ENCODE assay signal across 1 cellular context in the genomic region with DNA sequence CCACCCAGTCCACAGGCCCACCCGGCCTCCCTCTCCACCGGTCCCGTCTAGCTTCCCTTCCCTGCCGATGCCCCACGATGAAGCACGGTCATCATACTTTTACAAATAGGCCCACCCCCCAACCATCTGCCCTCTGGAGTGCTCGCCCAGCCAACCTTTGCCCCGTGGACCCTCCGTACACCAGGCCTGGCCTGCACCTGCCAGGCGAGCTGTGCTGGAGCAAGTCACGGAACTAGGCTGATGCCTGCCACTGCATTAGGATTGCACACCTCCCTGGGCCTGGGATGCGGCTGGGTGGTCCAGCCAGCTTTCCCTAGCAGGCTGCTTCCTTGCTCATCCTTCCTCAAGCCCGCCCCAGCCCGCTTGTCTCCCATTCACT.
A peak's percentile ranks its signal among the peaks of the same experiment; 100 is the strongest.
TF ChIP-seq lines count a peak whose summit lies in the region.

No MANE protein-coding gene starts in this region.

TF ChIP-seq in K562, 482 proteins besides CTCF, POLR2A, EP300 and RAD21:
- no peak for TF ChIP-seq MCM5 (IDR thresholded peaks at IDR 0.05; ENCODE audit: low read depth)
- 0 out of 4 replicates have a peak, but pooled peaks of 1 of the 2 experiments have one; percentile 58 for TF ChIP-seq FOXA3 (CRISPR knock-in tag; conservative IDR thresholded peaks at IDR 0.05 in 1 of 2, IDR thresholded peaks at IDR 0.05 in 1 of 2)
- TF ChIP-seq CEBPG (CRISPR knock-in tag; IDR thresholded peaks at IDR 0.05): no peak
- no peak for TF ChIP-seq CEBPG (tag; conservative IDR thresholded peaks at IDR 0.05 in 1 of 2, IDR thresholded peaks at IDR 0.05 in 1 of 2)
- TF ChIP-seq TRIM28 (IDR thresholded peaks at IDR 0.05): no peak
- TF ChIP-seq SMARCA5 (IDR thresholded peaks at IDR 0.05): 0 out of 2 replicates have a peak, but pooled peaks have one; percentile 14
